In genomic region chr6:28794175-28795002, GRCh38 we compare ENCODE assay signal across 1 cellular context.
TF ChIP-seq lines count a peak whose summit lies in the region.

No MANE protein-coding gene starts in this region.

TF ChIP-seq in WTC11, 78 proteins besides CTCF, POLR2A, EP300 and RAD21 (continued from another document):
- TF ChIP-seq IRF1 (CRISPR knock-in tag; IDR thresholded peaks at IDR 0.05) (no peak), ZMAT4 (CRISPR knock-in tag; IDR thresholded peaks at IDR 0.05) (no peak)
TF ChIP-seq in WTC11: peak in this region for 0.
